9 cellular contexts compared by ENCODE assay signal in genomic region chr4:74793757-74794340, GRCh38. TPM values are rescaled to one million over a fixed set of nuclear protein-coding genes. Genes with fewer than 3 reads are reported as not detected.
DNase-seq lines count a peak whose midpoint lies in the region; ATAC-seq, FAIRE-seq and TF ChIP-seq lines count a peak whose summit lies in the region.
"Had no signal": no experiment of that assay in that cellular context is flagged by ENCODE, and none has a peak within 500 bp of the region (broad histone marks: within the 10 kb centered on the region; RNA-seq: fewer than 3 reads in every experiment).

No MANE protein-coding gene starts in this region.

- H3K4me3 Mint-ChIP-seq in brain, result peak overlapping the region; percentile 74 to 88 (median 85)
- H3K4me3 Mint-ChIP-seq in stimulated activated memory B cell treated with anti-CD40 and anti-IgM and Interleukin-4, amounts not matched to agents 10 μg/mL and 1 μg/mL and 100 μg/mL, for 72 hours, result peak overlapping the region; percentile 73
- H3K4me3 Mint-ChIP-seq: central memory CD8-positive, alpha-beta T cell had no signal

- H3K36me3 Mint-ChIP-seq in brain, result no peaks in the 10 kb centered on the region
- no peaks in the 10 kb centered on the region for H3K36me3 Mint-ChIP-seq in stimulated activated memory B cell treated with anti-CD40 and anti-IgM and Interleukin-4, amounts not matched to agents 10 μg/mL and 1 μg/mL and 100 μg/mL, for 72 hours

- peaks cover 8% of the 10 kb centered on the region for H3K4me1 Mint-ChIP-seq in brain
- H3K4me1 Mint-ChIP-seq in stimulated activated memory B cell treated with anti-CD40 and anti-IgM and Interleukin-4, amounts not matched to agents 10 μg/mL and 1 μg/mL and 100 μg/mL, for 72 hours, result peaks cover 16% of the 10 kb centered on the region
- H3K4me1 Mint-ChIP-seq: central memory CD8-positive, alpha-beta T cell had no signal

- in situ Hi-C loops in GM13977 (cut with MboI; ENCODE audit: low pct_unique_long_range_greater_than_20kb, low sequenced_read_pairs, unreplicated experiment), result no loop called here

- DNase-seq in GM13977 (ENCODE audit: low spot score) (peak; percentile 19), NCI-H2196 (lab: John Stamatoyannopoulos, UW; ENCODE audit: unreplicated experiment) (peak; percentile 38), iris pigment epithelial cell (ENCODE audit: low read depth) (peak; percentile 21), GM12892 (ENCODE audit: insufficient read length) (no peak)

- FAIRE-seq in GM12892 (lab: Jason Lieb, UNC), result no peak

- no peak for TF ChIP-seq POLR2A in GM12892 (IDR thresholded peaks at IDR 0.05; ENCODE audit: low read depth, low read length)

- ATAC-seq in stimulated activated memory B cell treated with anti-CD40 and anti-IgM and Interleukin-4, amounts not matched to agents 10 μg/mL and 1 μg/mL and 100 μg/mL, for 72 hours, result peak; percentile 75
- no peak for ATAC-seq in HG03469 (IDR thresholded peaks at IDR 0.05; ENCODE audit: unreplicated experiment)

- H3K27ac Mint-ChIP-seq in brain, result peak overlapping the region in 2 of 5 experiments; percentile 55 to 63
- H3K27ac Mint-ChIP-seq in stimulated activated memory B cell treated with anti-CD40 and anti-IgM and Interleukin-4, amounts not matched to agents 10 μg/mL and 1 μg/mL and 100 μg/mL, for 72 hours, result peak overlapping the region; percentile 53

- peak overlapping the region; percentile 75 for H3K27ac ChIP-seq in 22Rv1

- no peaks in the 10 kb centered on the region for H3K9me3 Mint-ChIP-seq in brain
- no peaks in the 10 kb centered on the region for H3K9me3 Mint-ChIP-seq in stimulated activated memory B cell treated with anti-CD40 and anti-IgM and Interleukin-4, amounts not matched to agents 10 μg/mL and 1 μg/mL and 100 μg/mL, for 72 hours

- peaks cover 43% of the 10 kb centered on the region for H3K27me3 Mint-ChIP-seq in brain
- peaks cover 79% of the 10 kb centered on the region for H3K27me3 Mint-ChIP-seq in stimulated activated memory B cell treated with anti-CD40 and anti-IgM and Interleukin-4, amounts not matched to agents 10 μg/mL and 1 μg/mL and 100 μg/mL, for 72 hours

- TF ChIP-seq CTCF in 22Rv1 (IDR thresholded peaks at IDR 0.05), result peak; percentile 77
- no peak for TF ChIP-seq CTCF in GM13977 (IDR thresholded peaks at IDR 0.05; ENCODE audit: extremely low read depth, insufficient read depth, missing control alignments)
- peak; percentile 33 to 56 for TF ChIP-seq CTCF in brain (conservative IDR thresholded peaks at IDR 0.05)

RNA-seq across cellular contexts. Expression of gene BTC, which starts 0.5 kb away (rescaled TPM):
- not detected for polyA plus RNA-seq in brain (ENCODE audit: insufficient read depth, low read depth, low replicate concordance)
- not detected for polyA plus RNA-seq in GM12892 (2012; ENCODE audit: missing spikeins)
